In the genomic region with DNA sequence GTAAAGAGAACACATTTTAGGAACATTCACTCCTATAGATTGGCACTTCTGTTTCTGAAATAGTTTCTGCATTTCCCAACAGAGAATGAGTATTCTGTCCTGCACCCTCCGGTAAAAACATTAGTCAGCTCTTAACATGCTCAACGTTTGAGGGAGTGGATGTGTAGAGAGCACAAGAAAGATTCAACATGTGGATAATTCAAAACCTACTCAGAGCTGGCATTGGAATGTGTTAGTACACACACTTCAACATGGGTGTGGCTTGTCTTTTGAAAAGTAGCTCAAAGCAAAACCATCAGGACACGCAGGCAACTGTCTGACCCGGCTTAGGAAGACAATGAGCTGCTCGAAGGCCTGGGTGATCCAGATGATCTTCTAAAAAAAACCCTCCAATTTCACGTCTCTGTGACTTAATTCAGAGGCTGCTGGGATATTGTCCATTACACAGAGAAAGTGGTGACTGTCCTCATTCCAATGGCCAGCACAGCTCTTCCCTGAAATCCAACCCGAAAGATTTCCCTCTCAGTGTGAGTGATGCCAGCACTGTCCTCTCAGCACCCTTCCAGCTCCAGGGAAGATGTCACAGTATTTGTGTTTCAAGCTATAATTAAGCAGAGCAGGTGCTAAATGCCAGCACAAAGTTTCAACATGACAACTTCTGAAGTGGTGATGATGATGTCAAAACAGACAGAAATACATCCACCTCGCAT, we compare ENCODE assay signal across 13 cellular contexts. TPM values are rescaled to one million over a fixed set of nuclear protein-coding genes. Genes with fewer than 3 reads are reported as not detected.
DNase-seq lines count a peak whose midpoint lies in the region; ATAC-seq and TF ChIP-seq lines count a peak whose summit lies in the region.
"Had no signal": no experiment of that assay in that cellular context is flagged by ENCODE, and none has a peak within 500 bp of the region (broad histone marks: within the 10 kb centered on the region; RNA-seq: fewer than 3 reads in every experiment).

No MANE protein-coding gene starts in this region.

- in situ Hi-C loops in GM23248 (cut with MboI): loop anchor here (25.0 kb wide), 2 partner anchors 90 to 265 kb away; no protein-coding TSS in a partner anchor

- H3K9ac ChIP-seq in GM23248: peak overlapping the region; percentile 67

- peak; percentile 95 for DNase-seq in GM23248
- peak; percentile 67 for DNase-seq in fibroblast of peridontal ligament (ENCODE audit: extremely low read depth)
- no peak for DNase-seq in sciatic nerve (ENCODE audit: low spot score)
- DNase-seq in NCI-H146 treated with DMSO at 0.1 percent for 48 hours (lab: John Stamatoyannopoulos, UW; ENCODE audit: unreplicated experiment): no peak
- no peak for DNase-seq in T-cell
- DNase-seq in stimulated activated effector memory CD8-positive, alpha-beta T cell treated with anti-CD3 and anti-CD28 coated beads, Interleukin-12 subunit alpha, Interleukin-12 subunit beta, amount 100 ng/mL, for 72 hours (ENCODE audit: low spot score in 2 of 2): no peak
- DNase-seq in NCI-H187 (lab: John Stamatoyannopoulos, UW): no peak
- DNase-seq: activated CD8-positive, alpha-beta memory T cell treated with anti-CD3 and anti-CD28 coated beads, Interleukin-2, amount 10 ng/mL, durations not matched to agents 7 days and 5 days; amniotic stem cell; NCI-H1694 treated with DMSO at 0.1 percent for 48 hours; posterior cingulate gyrus; upper lobe of right lung had no signal

- CTCF ChIA-PET in T-cell (lab: Charles Lee): no interaction called here

- peak overlapping the region; percentile 68 for H3K4me2 ChIP-seq in GM23248 (ENCODE audit: unreplicated experiment)

- H3K4me1 Mint-ChIP-seq in T-cell: no peaks in the 10 kb centered on the region
- H3K4me1 Mint-ChIP-seq in stimulated activated effector memory CD8-positive, alpha-beta T cell treated with anti-CD3 and anti-CD28 coated beads, Interleukin-12 subunit alpha, Interleukin-12 subunit beta, amount 100 ng/mL, for 72 hours: no peaks in the 10 kb centered on the region

- intact Hi-C loops in sciatic nerve (cut with DNase I): no loop called here

- no peaks in the 10 kb centered on the region for H3K9me3 ChIP-seq in GM23248 (ENCODE audit: low read depth)
- H3K9me3 ChIP-seq: upper lobe of right lung had no signal

- peaks cover 97% of the 10 kb centered on the region for H3K79me2 ChIP-seq in GM23248 (ENCODE audit: insufficient read depth)

- no peaks in the 10 kb centered on the region for H3K9me3 Mint-ChIP-seq in T-cell
- no peaks in the 10 kb centered on the region for H3K9me3 Mint-ChIP-seq in stimulated activated effector memory CD8-positive, alpha-beta T cell treated with anti-CD3 and anti-CD28 coated beads, Interleukin-12 subunit alpha, Interleukin-12 subunit beta, amount 100 ng/mL, for 72 hours

- no peak overlapping the region for H3K27ac Mint-ChIP-seq in T-cell
- no peak overlapping the region for H3K27ac Mint-ChIP-seq in stimulated activated effector memory CD8-positive, alpha-beta T cell treated with anti-CD3 and anti-CD28 coated beads, Interleukin-12 subunit alpha, Interleukin-12 subunit beta, amount 100 ng/mL, for 72 hours
- H3K27ac Mint-ChIP-seq: activated CD8-positive, alpha-beta memory T cell treated with anti-CD3 and anti-CD28 coated beads, Interleukin-2, amount 10 ng/mL, durations not matched to agents 7 days and 5 days had no signal

- ATAC-seq in SK-N-SH treated with all-trans-retinoic acid at 6 μM for 48 hours (peak; percentile 49), sciatic nerve (peak; percentile 37), T-cell (replicated peaks in 1 of 4) (no peak)
- no peak for ATAC-seq in stimulated activated effector memory CD8-positive, alpha-beta T cell treated with anti-CD3 and anti-CD28 coated beads, Interleukin-12 subunit alpha, Interleukin-12 subunit beta, amount 100 ng/mL, for 72 hours
- ATAC-seq: activated CD8-positive, alpha-beta memory T cell treated with anti-CD3 and anti-CD28 coated beads, Interleukin-2, amount 10 ng/mL, durations not matched to agents 7 days and 5 days; upper lobe of right lung had no signal

- peaks cover 98% of the 10 kb centered on the region for H3K4me1 ChIP-seq in GM23248 (ENCODE audit: insufficient read depth)

- POLR2A ChIA-PET in T-cell (lab: Charles Lee): no interaction called here

- H3K27ac ChIP-seq in GM23248: peak overlapping the region; percentile 86
- H3K27ac ChIP-seq: upper lobe of right lung had no signal

- peaks cover 24% of the 10 kb centered on the region for H3K36me3 ChIP-seq in GM23248 (ENCODE audit: low read depth)
- H3K36me3 ChIP-seq: upper lobe of right lung had no signal

- no peaks in the 10 kb centered on the region for H3K36me3 Mint-ChIP-seq in T-cell
- no peaks in the 10 kb centered on the region for H3K36me3 Mint-ChIP-seq in stimulated activated effector memory CD8-positive, alpha-beta T cell treated with anti-CD3 and anti-CD28 coated beads, Interleukin-12 subunit alpha, Interleukin-12 subunit beta, amount 100 ng/mL, for 72 hours
- H3K36me3 Mint-ChIP-seq: activated CD8-positive, alpha-beta memory T cell treated with anti-CD3 and anti-CD28 coated beads, Interleukin-2, amount 10 ng/mL, durations not matched to agents 7 days and 5 days had no signal

- H3K9me2 ChIP-seq in GM23248 (ENCODE audit: insufficient read depth): no peaks in the 10 kb centered on the region

- H3K4me3 Mint-ChIP-seq in T-cell: no peak overlapping the region
- H3K4me3 Mint-ChIP-seq in stimulated activated effector memory CD8-positive, alpha-beta T cell treated with anti-CD3 and anti-CD28 coated beads, Interleukin-12 subunit alpha, Interleukin-12 subunit beta, amount 100 ng/mL, for 72 hours: no peak overlapping the region
- H3K4me3 Mint-ChIP-seq: activated CD8-positive, alpha-beta memory T cell treated with anti-CD3 and anti-CD28 coated beads, Interleukin-2, amount 10 ng/mL, durations not matched to agents 7 days and 5 days had no signal

- peak overlapping the region; percentile 19 for H3K4me3 ChIP-seq in GM23248
- H3K4me3 ChIP-seq: upper lobe of right lung had no signal

- WGBS in GM23248 (ENCODE audit: low coverage in 1 of 2, low lambda C conversion rate in 2 of 2, missing lambda C conversion rate in 2 of 2), 2 experiments: 7 to 8% methylated on average over 8 of the region's 8 CpGs

- no peaks in the 10 kb centered on the region for H3K27me3 ChIP-seq in GM23248 (replicated peaks; ENCODE audit: insufficient read depth)
- H3K27me3 ChIP-seq: upper lobe of right lung had no signal

- H3K27me3 Mint-ChIP-seq in T-cell: peaks cover 4% of the 10 kb centered on the region in 2 donors

- peaks cover 100% of the 10 kb centered on the region for H3F3A ChIP-seq in GM23248 (ENCODE audit: insufficient read depth)

- no peak overlapping the region for H2AFZ ChIP-seq in GM23248

- H4K20me1 ChIP-seq in GM23248 (ENCODE audit: insufficient read depth): peaks cover 10% of the 10 kb centered on the region

TF ChIP-seq in SK-N-SH treated with all-trans-retinoic acid at 6 μM for 48 hours, 23 proteins besides CTCF, POLR2A, EP300 and RAD21:
- TF ChIP-seq OSR1 (CRISPR knock-in tag; IDR thresholded peaks at IDR 0.05): no peak

RNA-seq across cellular contexts. Expression of a gene that starts 18.1 kb away (rescaled TPM):
- total RNA-seq in GM23248 (2014; rRNA removed; shearing (Covaris generic)): 1,478 and 1,559 TPM in 2 replicates
- 346 and 374 TPM in 2 replicates for polyA plus RNA-seq in GM23248 (2016; fragmentation: Nextera tagmentation; extraction: Ambion mirVana)
- total RNA-seq in sciatic nerve (135 TPM), T-cell (1 to 10 TPM in 1 of 5 donors, under 1 TPM in 4; 0.28 to 1.2 (median 0.79) TPM)

Comparison
In these comparisons a context has a peak if more than half of its experiments do, and no peak if none do; other contexts are left out.
1. DNase-seq: peak in GM23248 (single experiment) and fibroblast of peridontal ligament (single experiment); none in sciatic nerve (single experiment), NCI-H146 treated with DMSO at 0.1 percent for 48 hours (single experiment), T-cell (0 of 34), stimulated activated effector memory CD8-positive, alpha-beta T cell treated with anti-CD3 and anti-CD28 coated beads, Interleukin-12 subunit alpha, Interleukin-12 subunit beta, amount 100 ng/mL, for 72 hours (0 of 2) and NCI-H187 (0 of 2).
2. ATAC-seq: peak in SK-N-SH treated with all-trans-retinoic acid at 6 μM for 48 hours (single experiment) and sciatic nerve (single experiment); none in T-cell (0 of 4) and stimulated activated effector memory CD8-positive, alpha-beta T cell treated with anti-CD3 and anti-CD28 coated beads, Interleukin-12 subunit alpha, Interleukin-12 subunit beta, amount 100 ng/mL, for 72 hours (single experiment).
3. RNA of a gene that starts 18.1 kb away (total RNA-seq): 1,478 to 1,559 TPM in GM23248 and 135 TPM in sciatic nerve (single experiment); 0.28 to 1.2 TPM in T-cell; every median in the first group is over 10 times any median in the second.